8 cellular contexts compared by ENCODE assay signal in genomic region chr5:37717613-37718431, GRCh38.
A peak's percentile ranks its signal among the peaks of the same experiment; 100 is the strongest.
DNase-seq lines count a peak whose midpoint lies in the region; ATAC-seq and TF ChIP-seq lines count a peak whose summit lies in the region.

No MANE protein-coding gene starts in this region.

- no peak for TF ChIP-seq CTCF in choroid plexus epithelial cell (conservative IDR thresholded peaks at IDR 0.05; ENCODE audit: low read depth, low read length)
- TF ChIP-seq CTCF in ovary (IDR thresholded peaks at IDR 0.05): no peak
- no peak for TF ChIP-seq CTCF in CD4-positive, alpha-beta T cell (IDR thresholded peaks at IDR 0.05)

- no peak overlapping the region for H3K27ac Mint-ChIP-seq in CD4-positive, alpha-beta T cell
- H3K27ac Mint-ChIP-seq in stimulated activated naive B cell treated with anti-CD40 and anti-IgM and Interleukin-4, amounts not matched to agents 10 μg/mL and 1 μg/mL and 100 μg/mL, for 72 hours: no peak overlapping the region
- no peak overlapping the region for H3K27ac Mint-ChIP-seq in activated naive CD8-positive, alpha-beta T cell treated with anti-CD3 and anti-CD28 coated beads, Interleukin-2, amount 50 U/mL, for 24 hours

- H3K27me3 Mint-ChIP-seq in CD4-positive, alpha-beta T cell: no peaks in the 10 kb centered on the region
- no peaks in the 10 kb centered on the region for H3K27me3 Mint-ChIP-seq in stimulated activated naive B cell treated with anti-CD40 and anti-IgM and Interleukin-4, amounts not matched to agents 10 μg/mL and 1 μg/mL and 100 μg/mL, for 72 hours
- no peaks in the 10 kb centered on the region for H3K27me3 Mint-ChIP-seq in activated naive CD8-positive, alpha-beta T cell treated with anti-CD3 and anti-CD28 coated beads, Interleukin-2, amount 50 U/mL, for 24 hours

- no peak overlapping the region for H3K27ac ChIP-seq in ovary
- H3K27ac ChIP-seq in CD4-positive, alpha-beta T cell (ENCODE audit: low read depth, low read length): no peak overlapping the region

- WGBS in ovary, 3 donors: 11 to 21% (median 15%) methylated on average over 8 of the region's 8 CpGs

- H3K9me3 ChIP-seq in ovary: no peaks in the 10 kb centered on the region
- H3K9me3 ChIP-seq in CD4-positive, alpha-beta T cell (ENCODE audit: control insufficient read depth, low read length): no peaks in the 10 kb centered on the region

- peaks cover 16% of the 10 kb centered on the region for H3K4me1 Mint-ChIP-seq in CD4-positive, alpha-beta T cell (ENCODE audit: low read depth)
- peaks cover 2 to 5% of the 10 kb centered on the region in 2 donors for H3K4me1 Mint-ChIP-seq in stimulated activated naive B cell treated with anti-CD40 and anti-IgM and Interleukin-4, amounts not matched to agents 10 μg/mL and 1 μg/mL and 100 μg/mL, for 72 hours
- H3K4me1 Mint-ChIP-seq in activated naive CD8-positive, alpha-beta T cell treated with anti-CD3 and anti-CD28 coated beads, Interleukin-2, amount 50 U/mL, for 24 hours: peaks cover 26% of the 10 kb centered on the region

- intact Hi-C loops in ovary (cut with DNase I): no loop called here
- intact Hi-C loops in CD4-positive, alpha-beta T cell (cut with DNase I, micrococcal nuclease): no loop called here

- H3K27me3 ChIP-seq in ovary: no peaks in the 10 kb centered on the region
- H3K27me3 ChIP-seq in CD4-positive, alpha-beta T cell (ENCODE audit: control insufficient read depth, insufficient read depth, low read length): no peaks in the 10 kb centered on the region

- no peaks in the 10 kb centered on the region for H3K36me3 ChIP-seq in ovary

- peaks cover 8% of the 10 kb centered on the region for H3K4me1 ChIP-seq in ovary (ENCODE audit: insufficient read depth)

- CTCF ChIA-PET in CD4-positive, alpha-beta T cell (lab: Charles Lee): no interaction called here

- no peak overlapping the region for H3K4me3 Mint-ChIP-seq in CD4-positive, alpha-beta T cell
- H3K4me3 Mint-ChIP-seq in stimulated activated naive B cell treated with anti-CD40 and anti-IgM and Interleukin-4, amounts not matched to agents 10 μg/mL and 1 μg/mL and 100 μg/mL, for 72 hours: no peak overlapping the region
- H3K4me3 Mint-ChIP-seq in activated naive CD8-positive, alpha-beta T cell treated with anti-CD3 and anti-CD28 coated beads, Interleukin-2, amount 50 U/mL, for 24 hours: no peak overlapping the region

- POLR2A ChIA-PET in CD4-positive, alpha-beta T cell (lab: Charles Lee): no interaction called here

- no peak for ATAC-seq in CD4-positive, alpha-beta T cell (ENCODE audit: poor library complexity)
- no peak for ATAC-seq in stimulated activated naive B cell treated with anti-CD40 and anti-IgM and Interleukin-4, amounts not matched to agents 10 μg/mL and 1 μg/mL and 100 μg/mL, for 72 hours (replicated peaks)
- no peak for ATAC-seq in activated naive CD8-positive, alpha-beta T cell treated with anti-CD3 and anti-CD28 coated beads, Interleukin-2, amount 50 U/mL, for 24 hours

- TF ChIP-seq POLR2A in ovary (IDR thresholded peaks at IDR 0.05): no peak

- no peak for TF ChIP-seq EP300 in ovary (IDR thresholded peaks at IDR 0.05)

- H3K36me3 Mint-ChIP-seq in CD4-positive, alpha-beta T cell (ENCODE audit: low read depth): peaks cover 64% of the 10 kb centered on the region
- peaks cover 19 to 45% of the 10 kb centered on the region in 2 donors for H3K36me3 Mint-ChIP-seq in stimulated activated naive B cell treated with anti-CD40 and anti-IgM and Interleukin-4, amounts not matched to agents 10 μg/mL and 1 μg/mL and 100 μg/mL, for 72 hours
- peaks cover 24% of the 10 kb centered on the region for H3K36me3 Mint-ChIP-seq in activated naive CD8-positive, alpha-beta T cell treated with anti-CD3 and anti-CD28 coated beads, Interleukin-2, amount 50 U/mL, for 24 hours (ENCODE audit: low read depth)

- no peaks in the 10 kb centered on the region for H3K9me3 Mint-ChIP-seq in CD4-positive, alpha-beta T cell
- no peaks in the 10 kb centered on the region for H3K9me3 Mint-ChIP-seq in stimulated activated naive B cell treated with anti-CD40 and anti-IgM and Interleukin-4, amounts not matched to agents 10 μg/mL and 1 μg/mL and 100 μg/mL, for 72 hours
- H3K9me3 Mint-ChIP-seq in activated naive CD8-positive, alpha-beta T cell treated with anti-CD3 and anti-CD28 coated beads, Interleukin-2, amount 50 U/mL, for 24 hours: no peaks in the 10 kb centered on the region

- H3K4me3 ChIP-seq in choroid plexus epithelial cell (ENCODE audit: low read depth, low read length) (no peak overlapping the region), ovary (no peak overlapping the region)

- DNase-seq in H4 (ENCODE audit: low spot score) (peak; percentile 93), NCI-H446 treated with DMSO at 0.1 percent for 48 hours (lab: John Stamatoyannopoulos, UW) (peak; percentile 74), choroid plexus epithelial cell (ENCODE audit: low read depth) (peak; percentile 95), ovary (peak in 4 of 5 donors; percentile 20 to 33 (median 27)), nucleus accumbens (lab: John Stamatoyannopoulos, UW) (no peak)
- DNase-seq in CD4-positive, alpha-beta T cell: no peak
- DNase-seq in stimulated activated naive B cell treated with anti-CD40 and anti-IgM and Interleukin-4, amounts not matched to agents 10 μg/mL and 1 μg/mL and 100 μg/mL, for 72 hours: no peak
- no peak for DNase-seq in activated naive CD8-positive, alpha-beta T cell treated with anti-CD3 and anti-CD28 coated beads, Interleukin-2, amount 50 U/mL, for 24 hours

Comparison
In these comparisons a context has a peak if more than half of its experiments do, and no peak if none do; other contexts are left out.
1. DNase-seq: peak in H4 (single experiment), NCI-H446 treated with DMSO at 0.1 percent for 48 hours (single experiment), choroid plexus epithelial cell (single experiment) and ovary (4 of 5); none in nucleus accumbens (0 of 56), CD4-positive, alpha-beta T cell (0 of 10), stimulated activated naive B cell treated with anti-CD40 and anti-IgM and Interleukin-4, amounts not matched to agents 10 μg/mL and 1 μg/mL and 100 μg/mL, for 72 hours (single experiment) and activated naive CD8-positive, alpha-beta T cell treated with anti-CD3 and anti-CD28 coated beads, Interleukin-2, amount 50 U/mL, for 24 hours (single experiment).